23 cellular contexts compared by ENCODE assay signal in genomic region chr20:12331236-12331635, GRCh38.
A peak's percentile ranks its signal among the peaks of the same experiment; 100 is the strongest.
DNase-seq lines count a peak whose midpoint lies in the region; ATAC-seq and TF ChIP-seq lines count a peak whose summit lies in the region.
"Had no signal": no experiment of that assay in that cellular context is flagged by ENCODE, and none has a peak within 500 bp of the region (broad histone marks: within the 10 kb centered on the region; RNA-seq: fewer than 3 reads in every experiment).

No MANE protein-coding gene starts in this region.

- TF ChIP-seq POLR2A in right lobe of liver (IDR thresholded peaks at IDR 0.05): no peak
- no peak for TF ChIP-seq POLR2A in tibial nerve (IDR thresholded peaks at IDR 0.05)

- H3K36me3 ChIP-seq in right lobe of liver (no peaks in the 10 kb centered on the region), tibial nerve (no peaks in the 10 kb centered on the region)
- H3K36me3 ChIP-seq: BLaER1 had no signal

- in situ Hi-C loops in KBM-7 (cut with MboI; ENCODE audit: low pct_unique_long_range_greater_than_20kb, low sequenced_read_pairs): no loop called here

- peak; percentile 79 to 87 (median 79) for ATAC-seq in right lobe of liver
- ATAC-seq: PC-3, Right ventricle myocardium inferior, T-cell had no signal

- no peak for TF ChIP-seq CTCF in right lobe of liver (IDR thresholded peaks at IDR 0.05)
- no peak for TF ChIP-seq CTCF in tibial nerve (IDR thresholded peaks at IDR 0.05)

- H3K27ac ChIP-seq in right lobe of liver: peak overlapping the region in 2 of 3 donors; percentile 35 to 38
- H3K27ac ChIP-seq in tibial nerve: no peak overlapping the region
- H3K27ac ChIP-seq: BLaER1, KMS-11 had no signal

- DNase-seq in NCI-H345 (lab: John Stamatoyannopoulos, UW): peak; percentile 60
- no peak for DNase-seq in NCI-H345 treated with DMSO at 0.1 percent for 48 hours (lab: John Stamatoyannopoulos, UW; ENCODE audit: unreplicated experiment)
- peak; percentile 23 for DNase-seq in NCI-H1105 treated with DMSO at 0.1 percent for 48 hours (lab: John Stamatoyannopoulos, UW)
- peak; percentile 16 for DNase-seq in NCI-H774 (lab: John Stamatoyannopoulos, UW)
- peak in 1 of 3 donors; percentile 84 for DNase-seq in right lobe of liver
- DNase-seq in tibial nerve (ENCODE audit: low spot score in 2 of 2): no peak
- no peak for DNase-seq in dermis blood vessel endothelial cell
- DNase-seq in KBM-7: no peak
- DNase-seq: Caco-2; CD4-positive, alpha-beta memory T cell; DND-41; HCEC 1CT; IMR-90; MM.1S; NCI-H1436 treated with DMSO at 0.1 percent for 48 hours; NCI-H446 treated with DMSO at 0.1 percent for 48 hours; NCI-H526; NK-92 treated with Interleukin-12 subunit alpha and Interleukin-12 subunit beta, amount 100 ng/mL, for 24 hours; PC-3; T-cell had no signal

- no peak for TF ChIP-seq EP300 in tibial nerve (IDR thresholded peaks at IDR 0.05)

- H3K4me1 ChIP-seq in right lobe of liver: peaks cover 0 to 45% (median 15%) of the 10 kb centered on the region in 4 donors
- H3K4me1 ChIP-seq in tibial nerve: no peaks in the 10 kb centered on the region
- H3K4me1 ChIP-seq: BLaER1, Caco-2 had no signal

- H3K4me3 ChIP-seq in right lobe of liver: no peak overlapping the region
- H3K4me3 ChIP-seq in tibial nerve: no peak overlapping the region
- H3K4me3 ChIP-seq: BLaER1 had no signal

- no peaks in the 10 kb centered on the region for H3K27me3 ChIP-seq in right lobe of liver
- no peaks in the 10 kb centered on the region for H3K27me3 ChIP-seq in tibial nerve
- H3K27me3 ChIP-seq: BLaER1 had no signal

- H3K9me3 ChIP-seq in right lobe of liver (no peaks in the 10 kb centered on the region), tibial nerve (peaks cover 0 to 6% (median 0%) of the 10 kb centered on the region in 4 donors)

- WGBS in right lobe of liver (ENCODE audit: insufficient coverage, low coverage, low lambda C conversion rate, missing lambda C conversion rate): 29% methylated on average over 1 of the region's 1 CpG
- 83 to 98% methylated on average over 1 of the region's 1 CpG for WGBS in tibial nerve, 2 donors

- intact Hi-C loops in right lobe of liver (cut with DNase I): no loop called here

Comparison
In these comparisons a context has a peak if more than half of its experiments do, and no peak if none do; other contexts are left out.
1. DNase-seq: peak in NCI-H345 (single experiment), NCI-H1105 treated with DMSO at 0.1 percent for 48 hours (single experiment) and NCI-H774 (single experiment); none in NCI-H345 treated with DMSO at 0.1 percent for 48 hours (single experiment), tibial nerve (0 of 2), dermis blood vessel endothelial cell (single experiment) and KBM-7 (single experiment).
2. H3K27ac ChIP-seq: peak in right lobe of liver (2 of 3); none in tibial nerve (0 of 4).